32 cellular contexts compared by ENCODE assay signal in the genomic region with DNA sequence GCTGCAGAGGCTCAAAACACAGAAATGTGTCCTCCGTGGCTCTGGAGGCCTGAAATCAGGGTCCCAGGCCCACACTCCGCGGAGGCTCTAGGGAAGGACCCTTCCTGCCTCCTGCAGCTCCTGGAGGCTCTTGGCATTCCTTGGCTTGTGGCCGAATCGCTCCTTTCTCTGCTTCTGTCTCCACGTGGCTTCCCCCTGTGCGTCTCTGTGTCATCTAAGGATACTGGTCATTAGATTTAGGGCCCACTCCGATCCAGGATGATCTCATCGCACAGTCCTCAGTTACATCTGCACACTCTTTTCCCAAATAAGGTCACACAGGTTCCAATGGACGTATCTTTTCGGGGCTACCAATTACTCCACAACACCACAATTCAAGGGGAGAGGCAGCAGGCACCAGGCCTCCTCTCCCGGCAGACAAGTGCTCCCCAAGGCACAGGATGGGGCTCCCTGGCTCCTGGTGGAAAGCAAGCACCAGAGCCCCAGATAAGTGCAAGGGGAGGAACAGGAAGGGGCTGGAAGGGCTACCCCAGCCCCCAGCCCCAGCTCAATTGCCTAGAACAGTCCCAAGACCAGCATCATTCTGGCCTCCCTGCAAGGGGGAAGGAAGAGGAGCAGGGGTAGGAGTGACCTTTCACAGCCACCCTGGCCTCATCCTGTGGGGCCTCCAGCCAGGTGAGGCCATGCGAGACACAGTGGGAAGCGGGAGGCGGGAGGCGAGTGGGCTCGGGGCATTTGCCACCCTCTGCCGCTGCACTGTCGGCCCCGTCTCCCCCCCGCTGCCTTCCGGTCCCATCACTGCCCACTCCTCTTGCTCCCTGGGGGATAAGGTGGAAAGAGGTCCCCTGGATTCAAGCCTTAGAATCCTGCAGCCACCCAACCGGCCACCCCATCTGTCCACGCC. TPM values are rescaled to one million over a fixed set of nuclear protein-coding genes. Genes with fewer than 3 reads are reported as not detected.
DNase-seq lines count a peak whose midpoint lies in the region; ATAC-seq, FAIRE-seq and TF ChIP-seq lines count a peak whose summit lies in the region.
"Had no signal": no experiment of that assay in that cellular context is flagged by ENCODE, and none has a peak within 500 bp of the region (broad histone marks: within the 10 kb centered on the region; RNA-seq: fewer than 3 reads in every experiment).

No MANE protein-coding gene starts in this region.

- no peak overlapping the region for H3K9ac ChIP-seq in HepG2 (ENCODE audit: insufficient read depth, low read depth, low read length)

- H2AFZ ChIP-seq in HepG2 (ENCODE audit: low read length) = no peak overlapping the region

- TF ChIP-seq POLR2A in HepG2 (IDR thresholded peaks at IDR 0.05; ENCODE audit: insufficient read depth in 1 of 2, low read depth in 2 of 2, low read length in 2 of 2) = no peak

- TF ChIP-seq RAD21 in HepG2 (CRISPR knock-in tag; IDR thresholded peaks at IDR 0.05) = no peak

- H3K36me3 ChIP-seq in right atrium auricular region = no peaks in the 10 kb centered on the region
- H3K36me3 ChIP-seq in KOPT-K1 (ENCODE audit: insufficient read depth, low read length) = no peaks in the 10 kb centered on the region
- H3K36me3 ChIP-seq in HepG2 (replicated peaks in 1 of 2; ENCODE audit: control insufficient read depth in 1 of 2, insufficient read depth in 2 of 2, low read length in 2 of 2) = no peaks in the 10 kb centered on the region
- H3K36me3 ChIP-seq: suprapubic skin had no signal

- CTCF ChIA-PET in HepG2 (lab: Yijun Ruan, JAX; ENCODE audit: low intra/inter-chr PET ratio, low total read pairs) = no interaction called here

- H3K4me3 ChIP-seq in right atrium auricular region (no peak overlapping the region), HepG2 (replicated peaks in 1 of 3; ENCODE audit: insufficient read depth in 1 of 3, low read depth in 2 of 3, low read length in 3 of 3) (no peak overlapping the region)
- H3K4me3 ChIP-seq: A549, coronary artery, GM12878, skin epidermis, suprapubic skin had no signal

- WGBS in HepG2 (ENCODE audit: low lambda C conversion rate) = 16% methylated on average over 24 of the region's 24 CpGs

- no peaks in the 10 kb centered on the region for H3K27me3 ChIP-seq in right atrium auricular region
- H3K27me3 ChIP-seq in HepG2 (ENCODE audit: control insufficient read depth in 1 of 2, insufficient read depth in 2 of 2, low read length in 2 of 2) = peaks cover 50 to 92% of the 10 kb centered on the region in 2 experiments

- peak; percentile 39 for DNase-seq in Right ventricle myocardium inferior (ENCODE audit: missing footprints)
- no peak for DNase-seq in right atrium auricular region (ENCODE audit: low spot score)
- no peak for DNase-seq in HepG2 (ENCODE audit: low spot score)
- no peak for DNase-seq in urothelium cell line (ENCODE audit: low spot score)
- no peak for DNase-seq in occipital lobe (lab: John Stamatoyannopoulos, UW)
- no peak for DNase-seq in inferior parietal cortex (ENCODE audit: extremely low spot score)
- DNase-seq in activated CD4-positive, alpha-beta T cell treated with anti-CD3 and anti-CD28 coated beads for 4 hours = no peak
- DNase-seq: activated CD4-positive, alpha-beta T cell treated with anti-CD3 and anti-CD28 coated beads, Interleukin-2, amount 50 U/mL, for 48 hours; anterior cingulate cortex; effector memory CD4-positive, alpha-beta T cell; KBM-7; midbrain; naive thymus-derived CD4-positive, alpha-beta T cell; NCI-H1105; NCI-H2029; NCI-H524 treated with DMSO at 0.1 percent for 48 hours; OCI-M1; SHP77; stimulated activated naive CD4-positive, alpha-beta T cell treated with Interleukin-2 at 50 U/mL for 16 hours; T-helper 17 cell had no signal

- POLR2A ChIA-PET in HepG2 (lab: Yijun Ruan, JAX) = no interaction called here

- no peaks in the 10 kb centered on the region for H3K4me1 ChIP-seq in right atrium auricular region
- H3K4me1 ChIP-seq in HepG2 (ENCODE audit: insufficient read depth, low read length) = no peaks in the 10 kb centered on the region
- H3K4me1 ChIP-seq: A549, suprapubic skin had no signal

- in situ Hi-C loops in HepG2 (cut with HindIII; ENCODE audit: extremely low pct_ligation_motif_present, low pct_unique_long_range_greater_than_20kb) = no loop called here

- no TSS peak for BruUV-seq in HepG2 (replicated peaks; lab: Mats Ljungman, UMichigan)

- TF ChIP-seq CTCF in right atrium auricular region (IDR thresholded peaks at IDR 0.05) = no peak
- no peak for TF ChIP-seq CTCF in HepG2 (CRISPR knock-in tag; IDR thresholded peaks at IDR 0.05)

- no peak for ATAC-seq in Right ventricle myocardium inferior
- no peak for ATAC-seq in HepG2
- ATAC-seq: A549; activated CD4-positive, CD25-positive, alpha-beta regulatory T cell treated with anti-CD3 and anti-CD28 coated beads, Interleukin-2, amount 50 U/mL, for 24 hours; GM12878; naive thymus-derived CD4-positive, alpha-beta T cell; T-helper 17 cell had no signal

- no peaks in the 10 kb centered on the region for H3K79me2 ChIP-seq in HepG2 (ENCODE audit: insufficient read depth, low read length)

- H3K27ac ChIP-seq in right atrium auricular region = no peak overlapping the region
- H3K27ac ChIP-seq in KOPT-K1 (ENCODE audit: low read depth, low read length, poor library complexity, severe bottlenecking) = peak overlapping the region; percentile 94
- no peak overlapping the region for H3K27ac ChIP-seq in HepG2 (ENCODE audit: extremely low read length, insufficient read depth, low read length)
- H3K27ac ChIP-seq: A549, coronary artery, epithelial cell of prostate, skin epidermis, suprapubic skin had no signal

- FAIRE-seq in HepG2 (lab: Jason Lieb, UNC) (no peak), urothelium cell line (lab: Jason Lieb, UNC) (peak; percentile 35)
- FAIRE-seq: A549, GM12878, islet of Langerhans, TTC549 had no signal

- no peak overlapping the region for H3K4me2 ChIP-seq in HepG2 (ENCODE audit: low read depth, low read length)
- H3K4me2 ChIP-seq: A549 had no signal

- no peak for TF ChIP-seq EP300 in HepG2 (IDR thresholded peaks at IDR 0.05; ENCODE audit: low read depth in 2 of 2, low read length in 2 of 2)
- TF ChIP-seq EP300 in HepG2 (CRISPR knock-in tag; IDR thresholded peaks at IDR 0.05; ENCODE audit: borderline replicate concordance) = no peak

- H3K9me3 ChIP-seq in right atrium auricular region = peaks cover 0 to 18% of the 10 kb centered on the region in 2 donors
- peaks cover 22% of the 10 kb centered on the region for H3K9me3 ChIP-seq in KOPT-K1 (ENCODE audit: insufficient read depth, low read length, poor library complexity, severe bottlenecking)
- peaks cover 4% of the 10 kb centered on the region; the same call in 1 of the 2 replicates for H3K9me3 ChIP-seq in HepG2 (ENCODE audit: low read length)
- H3K9me3 ChIP-seq: suprapubic skin had no signal

- 0 out of 2 replicates have a peak, but pooled peaks cover 6% of the 10 kb centered on the region for H4K20me1 ChIP-seq in HepG2 (ENCODE audit: insufficient read depth, low read length)

- intact Hi-C loops in Right ventricle myocardium inferior (cut with DNase I) = no loop called here
- intact Hi-C loops in HepG2 (cut with micrococcal nuclease; ENCODE audit: unreplicated experiment) = no loop called here

TF ChIP-seq in HepG2, 621 proteins besides CTCF, POLR2A, EP300 and RAD21:
- TF ChIP-seq EZH2 (conservative IDR thresholded peaks at IDR 0.05; ENCODE audit: low read depth, low read length) (peak; percentile 71; the same call in 1 of the 2 replicates), GABPB1 (CRISPR knock-in tag; IDR thresholded peaks at IDR 0.05) (no peak)

RNA-seq across cellular contexts. Expression of gene NTSR1, which starts 16.3 kb away (rescaled TPM):
- total RNA-seq in Right ventricle myocardium inferior (not detected), right atrium auricular region (under 1 TPM in 1 of 2 donors, not detected in 1; 0.43 TPM), HepG2 (2016; rRNA removed; fragmentation: Illumina TruSeq; extraction: Trizol) (0.09 TPM in 1 of 2 replicates, not detected in the other), occipital lobe (6.7 TPM)
- not detected in 2 replicates for total RNA-seq in HepG2 (2016; cell fraction: cytosol; rRNA removed; fragmentation: Illumina TruSeq; extraction: Trizol; ENCODE audit: low read depth)
- 0.04 TPM in 1 of 2 replicates, not detected in the other for total RNA-seq in HepG2 (2016; cell fraction: insoluble cytoplasmic fraction; rRNA removed; fragmentation: Illumina TruSeq; extraction: Trizol)
- total RNA-seq in HepG2 (2016; cell fraction: membrane; rRNA removed; fragmentation: Illumina TruSeq; extraction: Trizol) = 0.09 TPM in 1 of 2 replicates, not detected in the other
- total RNA-seq in HepG2 (2016; cell fraction: nucleus; rRNA removed; fragmentation: Illumina TruSeq; extraction: Trizol) = 0.12 TPM in 1 of 2 replicates, not detected in the other
- polyA plus RNA-seq in HepG2 (2011; rRNA removed) = 0.12 and 0.17 TPM in 2 replicates
- polyA plus RNA-seq in HepG2 (2011; cell fraction: cytosol; rRNA removed) = 0.09 and 0.12 TPM in 2 replicates
- 0.38 and 0.51 TPM in 2 replicates for polyA plus RNA-seq in HepG2 (2011; cell fraction: nucleus; rRNA removed)
- 0.09 and 0.19 TPM in 2 replicates for polyA plus RNA-seq in HepG2 (2012)
- not detected in 2 replicates for polyA plus RNA-seq in HepG2 (2016; cell fraction: cytosol; fragmentation: Illumina TruSeq; extraction: Trizol; ENCODE audit: low read depth)
- 0.08 TPM in 1 of 2 replicates, not detected in the other for polyA plus RNA-seq in HepG2 (2016; cell fraction: insoluble cytoplasmic fraction; fragmentation: Illumina TruSeq; extraction: Trizol; ENCODE audit: low read depth)
- polyA plus RNA-seq in HepG2 (2016; cell fraction: membrane; fragmentation: Illumina TruSeq; extraction: Trizol; ENCODE audit: low read depth) = 0.05 TPM in 1 of 2 replicates, not detected in the other
- polyA plus RNA-seq in HepG2 (2016; cell fraction: nucleus; fragmentation: Illumina TruSeq; extraction: Trizol; ENCODE audit: insufficient read depth, low read depth) = 0.35 and 0.41 TPM in 2 replicates
- polyA minus RNA-seq in HepG2 (2011; rRNA and poly(A)+ RNA removed; ENCODE audit: low replicate concordance) = 0.24 TPM in 1 of 2 replicates, not detected in the other
- polyA minus RNA-seq in HepG2 (2011; cell fraction: cytosol; rRNA and poly(A)+ RNA removed) = not detected in 2 replicates
- 0.12 and 0.13 TPM in 2 replicates for polyA minus RNA-seq in HepG2 (2011; cell fraction: nucleus; rRNA and poly(A)+ RNA removed)
- total RNA-seq: GM12878, H4, ureter had no signal
- polyA plus RNA-seq: GM12878; naive thymus-derived CD4-positive, alpha-beta T cell had no signal
